18 cellular contexts compared by ENCODE assay signal in genomic region chr3:17481116-17481515, GRCh38.
DNase-seq lines count a peak whose midpoint lies in the region; ATAC-seq, FAIRE-seq and TF ChIP-seq lines count a peak whose summit lies in the region.
"Had no signal": no experiment of that assay in that cellular context is flagged by ENCODE, and none has a peak within 500 bp of the region (broad histone marks: within the 10 kb centered on the region; RNA-seq: fewer than 3 reads in every experiment).

No MANE protein-coding gene starts in this region.

- H3K36me3 ChIP-seq in psoas muscle (ENCODE audit: insufficient read depth in 1 of 2, low read depth in 1 of 2), result no peaks in the 10 kb centered on the region

- no peaks in the 10 kb centered on the region for H3K4me1 ChIP-seq in right cardiac atrium (ENCODE audit: control insufficient read depth, insufficient read depth, low read length)
- no peaks in the 10 kb centered on the region for H3K4me1 ChIP-seq in psoas muscle
- H3K4me1 ChIP-seq: BLaER1 treated with 17β-estradiol and CSF1 and Interleukin-3, amounts not matched to agents 10 nM and 100 nM had no signal

- WGBS in right cardiac atrium, result 83% methylated on average over 10 of the region's 10 CpGs
- WGBS in psoas muscle, 3 donors, result 40 to 67% (median 42%) methylated on average over 10 of the region's 10 CpGs

- H3K9me3 ChIP-seq in right cardiac atrium (ENCODE audit: control insufficient read depth, low read length) (no peaks in the 10 kb centered on the region), psoas muscle (no peaks in the 10 kb centered on the region)

- peak; percentile 36 for FAIRE-seq in HTR-8/SVneo (lab: Jason Lieb, UNC)

- TF ChIP-seq CTCF in psoas muscle (IDR thresholded peaks at IDR 0.05), result no peak

- DNase-seq in HTR-8/SVneo (ENCODE audit: insufficient read length, low spot score) (no peak), cerebellum (ENCODE audit: low spot score) (peak; percentile 3), right cardiac atrium (peak in 2 of 3 donors; percentile 59 to 60), psoas muscle (peak; percentile 20 to 84), NCI-H2227 treated with DMSO at 0.1 percent for 48 hours (lab: John Stamatoyannopoulos, UW) (no peak), epidermal melanocyte (ENCODE audit: insufficient read length, low spot score) (no peak)
- DNase-seq: CD8-positive, alpha-beta T cell; DMS53; KBM-7; MV-4-11; NCI-H187; NCI-H226; NCI-H526; PC-3; RPMI8226 had no signal

- ATAC-seq in right cardiac atrium (peak; percentile 45 to 75), psoas muscle (peak; percentile 91 to 96 (median 93)), HG02642 (IDR thresholded peaks at IDR 0.05; ENCODE audit: poor library complexity, unreplicated experiment) (no peak), HG02798 (IDR thresholded peaks at IDR 0.05; ENCODE audit: poor library complexity, unreplicated experiment) (no peak)
- ATAC-seq: CD8-positive, alpha-beta T cell; PC-3 had no signal

- H3K27me3 ChIP-seq in right cardiac atrium (ENCODE audit: control insufficient read depth, insufficient read depth) (no peaks in the 10 kb centered on the region), psoas muscle (ENCODE audit: insufficient read depth in 3 of 3, low read length in 2 of 3) (no peaks in the 10 kb centered on the region)
- H3K27me3 ChIP-seq: BLaER1 treated with 17β-estradiol and CSF1 and Interleukin-3, amounts not matched to agents 10 nM and 100 nM had no signal

- H3K27ac ChIP-seq in right cardiac atrium (ENCODE audit: low read length) (no peak overlapping the region), psoas muscle (no peak overlapping the region)
- H3K27ac ChIP-seq: BLaER1 treated with 17β-estradiol and CSF1 and Interleukin-3, amounts not matched to agents 10 nM and 100 nM had no signal

- no peak overlapping the region for H3K4me3 ChIP-seq in right cardiac atrium (ENCODE audit: low read length)
- no peak overlapping the region for H3K4me3 ChIP-seq in psoas muscle
- H3K4me3 ChIP-seq: BLaER1 treated with 17β-estradiol and CSF1 and Interleukin-3, amounts not matched to agents 10 nM and 100 nM had no signal

- intact Hi-C loops in right cardiac atrium (cut with DNase I), result no loop called here
- intact Hi-C loops in psoas muscle (cut with DNase I), result no loop called here

Comparison
In these comparisons a context has a peak if more than half of its experiments do, and no peak if none do; other contexts are left out.
1. DNase-seq: peak in cerebellum (single experiment), right cardiac atrium (2 of 3) and psoas muscle (2 of 2); none in HTR-8/SVneo (single experiment), NCI-H2227 treated with DMSO at 0.1 percent for 48 hours (single experiment) and epidermal melanocyte (single experiment).
2. ATAC-seq: peak in right cardiac atrium (2 of 2) and psoas muscle (4 of 4); none in HG02642 (single experiment) and HG02798 (single experiment).